Comparison of ENCODE assay signal across 13 cellular contexts in the genomic region with DNA sequence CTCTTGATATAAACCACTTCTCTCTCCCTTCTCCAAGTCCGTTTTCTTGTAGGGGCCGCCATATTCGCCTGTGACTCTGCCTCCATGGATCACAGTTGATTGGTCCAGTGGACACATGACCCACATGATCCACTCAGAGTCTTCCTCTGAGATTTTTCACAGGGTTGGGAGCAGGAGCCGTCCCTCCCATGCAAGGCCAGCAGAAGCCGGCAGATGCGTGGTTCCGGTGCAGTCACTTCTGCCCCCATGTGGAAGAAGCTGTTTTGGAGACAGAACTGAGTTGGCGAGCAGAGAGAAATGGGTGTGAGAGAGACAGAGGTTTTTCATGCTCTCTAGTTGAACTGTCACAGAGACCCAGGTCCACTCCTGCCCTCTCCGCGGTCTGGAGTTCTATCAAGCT.
DNase-seq lines count a peak whose midpoint lies in the region; ATAC-seq and TF ChIP-seq lines count a peak whose summit lies in the region.
"Had no signal": no experiment of that assay in that cellular context is flagged by ENCODE, and none has a peak within 500 bp of the region (broad histone marks: within the 10 kb centered on the region; RNA-seq: fewer than 3 reads in every experiment).

No MANE protein-coding gene starts in this region.

- H3K27ac ChIP-seq in AG04450 (ENCODE audit: low read depth, low read length) = no peak overlapping the region
- no peak overlapping the region for H3K27ac ChIP-seq in H9 (ENCODE audit: insufficient read length, low read depth, low read length)
- H3K27ac ChIP-seq in WERI-Rb-1 = no peak overlapping the region
- H3K27ac ChIP-seq in stomach = no peak overlapping the region
- H3K27ac ChIP-seq: skin epidermis had no signal

- no peak overlapping the region for H2BK12ac ChIP-seq in H9 (ENCODE audit: insufficient read length, low read depth, low read length)

- no peak for TF ChIP-seq POLR2A in stomach (IDR thresholded peaks at IDR 0.05)

- no peak overlapping the region for H4K91ac ChIP-seq in H9 (ENCODE audit: insufficient read length, low read depth, low read length)

- POLR2A ChIA-PET in AG04450 (lab: Yijun Ruan, JAX) = no interaction called here

- H3K4me1 ChIP-seq in H9 (ENCODE audit: insufficient read depth, low read length) = no peaks in the 10 kb centered on the region
- no peaks in the 10 kb centered on the region for H3K4me1 ChIP-seq in stomach

- H3K4ac ChIP-seq in H9 (ENCODE audit: low read depth, low read length) = no peak overlapping the region

- H3K27ac Mint-ChIP-seq in H9 (no peak overlapping the region; a peak in 1 of 7 replicates), T-helper 17 cell (no peak overlapping the region)
- H3K27ac Mint-ChIP-seq: CD14-positive monocyte had no signal

- ATAC-seq in T-helper 17 cell (no peak), HG03521 (IDR thresholded peaks at IDR 0.05; ENCODE audit: unreplicated experiment) (no peak), left colon (no peak)

- H2BK5ac ChIP-seq in H9 (ENCODE audit: insufficient read length, low read length) = no peak overlapping the region

- no peak overlapping the region for H2BK120ac ChIP-seq in H9 (ENCODE audit: low read depth, low read length, poor library complexity, severe bottlenecking)

- no peak overlapping the region for H4K5ac ChIP-seq in H9 (ENCODE audit: insufficient read length, low read depth, low read length)

- no peaks in the 10 kb centered on the region for H3K36me3 ChIP-seq in WERI-Rb-1
- H3K36me3 ChIP-seq in stomach = no peaks in the 10 kb centered on the region

- no peak overlapping the region for H3K18ac ChIP-seq in H9 (ENCODE audit: insufficient read length, low read depth, low read length)

- CTCF ChIA-PET in AG04450 (lab: Charles Lee) = interaction anchor here (1.2 to 2.8 kb wide), 4 partner anchors 25 to 670 kb away, joined by 3 to 8 read pairs (median 4); no protein-coding TSS in a partner anchor

- no peak overlapping the region for H3K4me3 ChIP-seq in AG04450 (ENCODE audit: low read depth, low read length)
- no peak overlapping the region for H3K4me3 ChIP-seq in WERI-Rb-1 (ENCODE audit: low read depth, low read length)
- no peak overlapping the region for H3K4me3 ChIP-seq in stomach
- H3K4me3 ChIP-seq: skin epidermis had no signal

- no peak overlapping the region for H2BK15ac ChIP-seq in H9 (ENCODE audit: low read depth, low read length)

- H3K9me3 ChIP-seq in AG04450 (ENCODE audit: control insufficient read depth, insufficient read depth, low read length) (peaks cover 7% of the 10 kb centered on the region), H9 (ENCODE audit: control insufficient read depth, low read depth, low read length) (peaks cover 3% of the 10 kb centered on the region), WERI-Rb-1 (ENCODE audit: severe bottlenecking) (no peaks in the 10 kb centered on the region), stomach (peaks cover 0 to 8% (median 7%) of the 10 kb centered on the region in 4 donors), T-helper 17 cell (ENCODE audit: control insufficient read depth, low read length, poor library complexity, severe bottlenecking) (no peaks in the 10 kb centered on the region)

- H4K20me1 ChIP-seq in H9 (ENCODE audit: control insufficient read depth, insufficient read depth, insufficient read length) = no peaks in the 10 kb centered on the region

- no peak overlapping the region for H3K14ac ChIP-seq in H9 (ENCODE audit: insufficient read depth, low read length)

- no peak for TF ChIP-seq EP300 in stomach (IDR thresholded peaks at IDR 0.05)

- H3K36me3 Mint-ChIP-seq in H9 (ENCODE audit: insufficient read depth in 1 of 3, low read depth in 3 of 3) (no peaks in the 10 kb centered on the region), T-helper 17 cell (ENCODE audit: low read depth) (peaks cover 4% of the 10 kb centered on the region)
- H3K36me3 Mint-ChIP-seq: CD14-positive monocyte had no signal

- no peak overlapping the region for H3K23ac ChIP-seq in H9 (ENCODE audit: insufficient read length, low read depth, low read length)

- H3K9ac ChIP-seq in H9 (ENCODE audit: extremely low read depth, insufficient read length, low read length) = no peak overlapping the region

- H3K4me1 Mint-ChIP-seq in H9 (peaks cover 4 to 14% of the 10 kb centered on the region in 2 experiments), T-helper 17 cell (peaks cover 3% of the 10 kb centered on the region)

- H3K56ac ChIP-seq in H9 (ENCODE audit: insufficient read length, low read depth, low read length) = no peak overlapping the region

- peaks cover 2% of the 10 kb centered on the region; the same call in 1 of the 2 replicates for H3K27me3 Mint-ChIP-seq in H9 (ENCODE audit: low read depth)
- peaks cover 40% of the 10 kb centered on the region for H3K27me3 Mint-ChIP-seq in T-helper 17 cell

- peaks cover 2 to 3% of the 10 kb centered on the region in 2 experiments; a peak in 3 of 5 replicates for H3K9me3 Mint-ChIP-seq in H9

- H3K23me2 ChIP-seq in H9 (ENCODE audit: insufficient read length, low read depth, low read length, poor library complexity, severe bottlenecking) = no peaks in the 10 kb centered on the region

- H2AK5ac ChIP-seq in H9 (ENCODE audit: insufficient read length, low read length) = no peak overlapping the region

- H3T11ph ChIP-seq in H9 (ENCODE audit: low read length) = no peak overlapping the region

- H4K8ac ChIP-seq in H9 (replicated peaks; ENCODE audit: insufficient read length, low read depth, low read length) = no peak overlapping the region

- H3K4me3 Mint-ChIP-seq in H9 (no peak overlapping the region), T-helper 17 cell (no peak overlapping the region)
- H3K4me3 Mint-ChIP-seq: CD14-positive monocyte had no signal

- intact Hi-C loops in stomach (cut with DNase I; ENCODE audit: low total_unique reads) = no loop called here
- intact Hi-C loops in left colon (cut with DNase I, micrococcal nuclease) = no loop called here

- H3K4me2 ChIP-seq in H9 (ENCODE audit: insufficient read depth, insufficient read length, low read length) = no peak overlapping the region

- H3K79me2 ChIP-seq in H9 (ENCODE audit: insufficient read depth, low read length) = no peaks in the 10 kb centered on the region

- no peak overlapping the region for H2AFZ ChIP-seq in H9 (ENCODE audit: low read length)

- H3K27me3 ChIP-seq in AG04450 (ENCODE audit: control insufficient read depth, insufficient read depth, low read length) = peaks cover 6% of the 10 kb centered on the region
- no peaks in the 10 kb centered on the region for H3K27me3 ChIP-seq in H9 (ENCODE audit: insufficient read depth, low read length)
- no peaks in the 10 kb centered on the region for H3K27me3 ChIP-seq in WERI-Rb-1 (ENCODE audit: insufficient read depth, low read depth, severe bottlenecking)
- H3K27me3 ChIP-seq in stomach = peaks cover 0 to 27% (median 0%) of the 10 kb centered on the region in 3 donors

- DNase-seq in AG04450 (ENCODE audit: low read depth, low spot score) = no peak
- DNase-seq in H9 = peak; percentile 46
- DNase-seq in WERI-Rb-1 = peak; percentile 9
- DNase-seq in hepatic stellate cell (ENCODE audit: low spot score) = peak; percentile 27
- no peak for DNase-seq in stomach
- no peak for DNase-seq in T-helper 17 cell
- no peak for DNase-seq in left colon
- DNase-seq: activated CD4-positive, alpha-beta T cell treated with anti-CD3 and anti-CD28 coated beads for 1 hour; activated gamma-delta T cell; NCI-H2081 had no signal

- TF ChIP-seq CTCF in AG04450 (IDR thresholded peaks at IDR 0.05; ENCODE audit: low read depth, low read length) (peak; percentile 43; the same call in 1 of the 2 replicates), H9 (conservative IDR thresholded peaks at IDR 0.05) (peak; percentile 56), WERI-Rb-1 (IDR thresholded peaks at IDR 0.05; ENCODE audit: low read depth, low read length) (no peak), stomach (IDR thresholded peaks at IDR 0.05) (no peak)

- no peaks in the 10 kb centered on the region for H3K79me1 ChIP-seq in H9 (ENCODE audit: insufficient read depth, low read depth, low read length, poor library complexity, severe bottlenecking)

- no peak overlapping the region for H2BK20ac ChIP-seq in H9 (ENCODE audit: low read depth, low read length, poor library complexity, severe bottlenecking)

- no CpG with 5 or more reads among the region's 10 CpGs for WGBS in H9 (ENCODE audit: extremely low coverage, insufficient read length, low lambda C conversion rate)
- WGBS in stomach, 5 donors = 50 to 58% (median 57%) methylated on average over 10 of the region's 10 CpGs

Comparison
In these comparisons a context has a peak if more than half of its experiments do, and no peak if none do; other contexts are left out.
1. DNase-seq: peak in H9 (single experiment), WERI-Rb-1 (single experiment) and hepatic stellate cell (single experiment); none in AG04450 (single experiment), stomach (single experiment), T-helper 17 cell (0 of 3) and left colon (0 of 2).
2. CTCF ChIP-seq: peak in AG04450 (single experiment) and H9 (single experiment); none in WERI-Rb-1 (single experiment) and stomach (0 of 7).